Comparison of ENCODE assay signal across 9 cellular contexts in genomic region chr1:212721388-212722247, GRCh38. TPM values are rescaled to one million over a fixed set of nuclear protein-coding genes. Genes with fewer than 3 reads are reported as not detected.
DNase-seq lines count a peak whose midpoint lies in the region; ATAC-seq, FAIRE-seq and TF ChIP-seq lines count a peak whose summit lies in the region.
"Had no signal": no experiment of that assay in that cellular context is flagged by ENCODE, and none has a peak within 500 bp of the region (broad histone marks: within the 10 kb centered on the region; RNA-seq: fewer than 3 reads in every experiment).

No MANE protein-coding gene starts in this region.

- H3K4me3 ChIP-seq in K562 = no peak overlapping the region

- no peaks in the 10 kb centered on the region for H3K9me1 ChIP-seq in K562 (ENCODE audit: control insufficient read depth, insufficient read depth, low read length)

- no TSS peak for BruUV-seq in K562 (replicated peaks; lab: Mats Ljungman, UMichigan)

- 28% methylated on average over 9 of the region's 9 CpGs for WGBS in K562 (ENCODE audit: insufficient coverage, low coverage, missing lambda C conversion rate)

- H3K79me2 ChIP-seq in K562 (ENCODE audit: control insufficient read depth, insufficient read depth, low read length) = no peaks in the 10 kb centered on the region

- no peaks in the 10 kb centered on the region for H3K9me3 ChIP-seq in K562 (replicated peaks; ENCODE audit: control insufficient read depth, insufficient read depth, low read depth, low read length)

- peak; percentile 51 for TF ChIP-seq EP300 in K562 (IDR thresholded peaks at IDR 0.05; ENCODE audit: low read length)

- H3K9ac ChIP-seq in K562 (ENCODE audit: insufficient read depth in 1 of 2, low read depth in 2 of 2, low read length in 2 of 2) = peak overlapping the region in 1 of 2 experiments; percentile 17; a peak in 2 of 4 replicates

- H3K4me3 Mint-ChIP-seq in immature natural killer cell = no peak overlapping the region

- H3K36me3 Mint-ChIP-seq in immature natural killer cell = peaks cover 3 to 8% (median 5%) of the 10 kb centered on the region in 3 donors

- H3K27ac ChIP-seq in K562 (ENCODE audit: extremely low read depth, low read depth, low read length) = peak overlapping the region; percentile 17; the same call in 2 of the 3 replicates

- intact Hi-C loops in K562 (cut with micrococcal nuclease) = no loop called here

- in situ Hi-C loops in K562 (cut with MboI) = no loop called here

- H2AFZ ChIP-seq in K562 (ENCODE audit: low read depth, low read length) = peak overlapping the region; percentile 7

- no peaks in the 10 kb centered on the region for H4K20me1 ChIP-seq in K562 (replicated peaks; ENCODE audit: control insufficient read depth, insufficient read depth, low read length)

- no peak overlapping the region for H3K27ac Mint-ChIP-seq in immature natural killer cell

- no peak for TF ChIP-seq RAD21 in K562 (CRISPR knock-in tag; conservative IDR thresholded peaks at IDR 0.05 in 1 of 2, IDR thresholded peaks at IDR 0.05 in 1 of 2)

- peak; percentile 80 for FAIRE-seq in K562 (lab: Jason Lieb, UNC)
- FAIRE-seq: A204.1 had no signal

- peak overlapping the region; percentile 53 for H3K4me2 ChIP-seq in K562 (ENCODE audit: insufficient read depth, low read length)

- no peaks in the 10 kb centered on the region for H3K36me3 ChIP-seq in K562 (ENCODE audit: control insufficient read depth, insufficient read depth, low read length)

- DNase-seq in NCI-H2029 (lab: John Stamatoyannopoulos, UW) (peak; percentile 39), NCI-H2029 treated with DMSO at 0.1 percent for 48 hours (lab: John Stamatoyannopoulos, UW) (no peak), MV-4-11 (lab: John Stamatoyannopoulos, UW) (peak; percentile 75), K562 (ENCODE audit: extremely low read depth in 1 of 4, low spot score in 3 of 4) (peak; percentile 24 to 64 (median 34)), DMS114 treated with DMSO at 0.1 percent for 48 hours (lab: John Stamatoyannopoulos, UW; ENCODE audit: unreplicated experiment) (no peak), immature natural killer cell (no peak), NCI-H2227 (lab: John Stamatoyannopoulos, UW; ENCODE audit: unreplicated experiment) (no peak)
- DNase-seq in stimulated activated CD4-positive, alpha-beta T cell treated with anti-CD3 and anti-CD28 coated beads, Interleukin-4, amount 100 ng/mL, for 1 hour = peak; percentile 15

- no peak for TF ChIP-seq CTCF in K562 (IDR thresholded peaks at IDR 0.05 in 2 of 3, conservative IDR thresholded peaks at IDR 0.05 in 1 of 3; ENCODE audit: insufficient read depth in 2 of 3, low read depth in 1 of 3, low read length in 3 of 3)

- CTCF ChIA-PET in K562 (lab: Yijun Ruan, JAX; ENCODE audit: low intra/inter-chr PET ratio) = interaction anchor here (0.7 kb wide), 1 partner anchor 274 kb away, joined by 3 read pairs; no protein-coding TSS in a partner anchor

- peak; percentile 78 for ATAC-seq in K562

- H3K27me3 ChIP-seq in K562 (ENCODE audit: control insufficient read depth in 2 of 2, insufficient read depth in 2 of 2, low read length in 2 of 2) = no peaks in the 10 kb centered on the region

- TF ChIP-seq POLR2A in K562 (conservative IDR thresholded peaks at IDR 0.05) = no peak

- no peaks in the 10 kb centered on the region for H3K9me3 Mint-ChIP-seq in immature natural killer cell

- H3K4me1 Mint-ChIP-seq in immature natural killer cell = peaks cover 3 to 12% of the 10 kb centered on the region in 2 donors

- H3K4me1 ChIP-seq in K562 (replicated peaks in 1 of 2; ENCODE audit: control insufficient read depth in 2 of 2, insufficient read depth in 2 of 2, low read length in 2 of 2) = peaks cover 3 to 15% of the 10 kb centered on the region in 2 experiments; a peak in 4 of 5 replicates

- peaks cover 2 to 12% (median 9%) of the 10 kb centered on the region in 3 donors for H3K27me3 Mint-ChIP-seq in immature natural killer cell (ENCODE audit: low read depth in 3 of 3)

- POLR2A ChIA-PET in K562 (lab: Yijun Ruan, JAX) = interaction anchor here (1.1 kb wide), 1 partner anchor 26 kb away, joined by 3 read pairs; no protein-coding TSS in a partner anchor

TF ChIP-seq in K562, 482 proteins besides CTCF, POLR2A, EP300 and RAD21 (continues in another document):
- TF ChIP-seq ZEB2 (IDR thresholded peaks at IDR 0.05) (peak; percentile 78), ZNF77 (CRISPR knock-in tag; IDR thresholded peaks at IDR 0.05) (no peak), FOSL1 (tag; conservative IDR thresholded peaks at IDR 0.05) (peak; percentile 97), NR3C1 (CRISPR knock-in tag; IDR thresholded peaks at IDR 0.05) (no peak), MAZ (CRISPR knock-in tag; conservative IDR thresholded peaks at IDR 0.05 in 1 of 2, IDR thresholded peaks at IDR 0.05 in 1 of 2) (0 out of 4 replicates have a peak, but pooled peaks of 1 of the 2 experiments have one; percentile 14), FOXA3 (CRISPR knock-in tag; conservative IDR thresholded peaks at IDR 0.05 in 1 of 2, IDR thresholded peaks at IDR 0.05 in 1 of 2) (peak; percentile 17 to 26; a peak in 1 of 4 replicates), RBBP5 (IDR thresholded peaks at IDR 0.05; ENCODE audit: borderline replicate concordance, insufficient read depth, low read length, poor library complexity, severe bottlenecking) (peak; percentile 52), NBN (IDR thresholded peaks at IDR 0.05; ENCODE audit: low read depth) (peak; percentile 51; the same call in 1 of the 2 replicates), DPF2 (IDR thresholded peaks at IDR 0.05) (peak; percentile 76), MBD1 (CRISPR knock-in tag; IDR thresholded peaks at IDR 0.05) (0 out of 2 replicates have a peak, but pooled peaks have one; percentile 42), ATF7 (IDR thresholded peaks at IDR 0.05) (peak; percentile 73), ARID1B (IDR thresholded peaks at IDR 0.05) (peak; percentile 67), FOS (IDR thresholded peaks at IDR 0.05; ENCODE audit: extremely low read depth, insufficient read length) (peak; percentile 20), TEAD4 (IDR thresholded peaks at IDR 0.05; ENCODE audit: low read length) (peak; percentile 56; the same call in 1 of the 2 replicates), TEAD4 (CRISPR knock-in tag; IDR thresholded peaks at IDR 0.05; ENCODE audit: borderline replicate concordance) (no peak), NFIX (CRISPR knock-in tag; IDR thresholded peaks at IDR 0.05; ENCODE audit: low read depth) (no peak), ZNF133 (CRISPR knock-in tag; IDR thresholded peaks at IDR 0.05) (no peak)
- TF ChIP-seq, protein P1, sequence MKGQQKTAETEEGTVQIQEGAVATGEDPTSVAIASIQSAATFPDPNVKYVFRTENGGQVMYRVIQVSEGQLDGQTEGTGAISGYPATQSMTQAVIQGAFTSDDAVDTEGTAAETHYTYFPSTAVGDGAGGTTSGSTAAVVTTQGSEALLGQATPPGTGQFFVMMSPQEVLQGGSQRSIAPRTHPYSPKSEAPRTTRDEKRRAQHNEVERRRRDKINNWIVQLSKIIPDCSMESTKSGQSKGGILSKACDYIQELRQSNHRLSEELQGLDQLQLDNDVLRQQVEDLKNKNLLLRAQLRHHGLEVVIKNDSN (CRISPR knock-in tag; IDR thresholded peaks at IDR 0.05) = no peak
- TF ChIP-seq, protein P2, sequence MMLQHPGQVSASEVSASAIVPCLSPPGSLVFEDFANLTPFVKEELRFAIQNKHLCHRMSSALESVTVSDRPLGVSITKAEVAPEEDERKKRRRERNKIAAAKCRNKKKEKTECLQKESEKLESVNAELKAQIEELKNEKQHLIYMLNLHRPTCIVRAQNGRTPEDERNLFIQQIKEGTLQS (IDR thresholded peaks at IDR 0.05) = peak; percentile 88
- TF ChIP-seq, protein P2 (CRISPR knock-in tag; conservative IDR thresholded peaks at IDR 0.05) = no peak

RNA-seq across cellular contexts. Expression of gene BATF3, which starts 22.0 kb away (rescaled TPM):
- total RNA-seq in K562 (2011; cell fraction: chromatin; rRNA removed; ENCODE audit: low replicate concordance) = 1.7 and 2.4 TPM in 2 replicates
- 1.3 and 1.6 TPM in 2 replicates for total RNA-seq in K562 (2011; cell fraction: nucleolus; rRNA removed)
- total RNA-seq in K562 (2011; cell fraction: nucleoplasm; rRNA removed) = 1.2 and 2.6 TPM in 2 replicates
- total RNA-seq in K562 (2014; rRNA removed) (3.4 and 3.6 TPM in 2 replicates), K562 (2014; rRNA removed; fragmentation: Illumina TruSeq; extraction: Trizol) (0.96 and 1.1 TPM in 2 replicates), K562 (2015; rRNA removed; fragmentation: Illumina TruSeq; extraction: Trizol) (0.40 and 0.57 TPM in 2 replicates), K562 (2021) (2.0 and 3.8 TPM in 2 replicates)
- polyA plus RNA-seq in K562 (2011; rRNA removed) (0.93 and 2.0 TPM in 2 replicates), K562 (2014; fragmentation: Illumina TruSeq; extraction: Trizol) (2.7 and 3.1 TPM in 2 replicates), K562 (2014; fragmentation: Nextera tagmentation; extraction: Ambion mirVana) (under 1 TPM; 0.51 to 0.57 TPM), K562 (2014; rRNA removed) (3.8 and 5.2 TPM in 2 replicates), immature natural killer cell (1 to 10 TPM; 4.4 to 7.4 (median 7.2) TPM)
- 0.68 and 4.4 TPM in 2 replicates for polyA plus RNA-seq in K562 (2011; cell fraction: cytosol; rRNA removed)
- 0.48 and 0.71 TPM in 2 replicates for polyA plus RNA-seq in K562 (2011; cell fraction: nucleus; rRNA removed)
- polyA plus RNA-seq in K562 (2012) = 1.9 and 8.3 TPM in 2 replicates
- 0.18 and 0.25 TPM in 2 replicates for polyA minus RNA-seq in K562 (2011; rRNA and poly(A)+ RNA removed)
- polyA minus RNA-seq in K562 (2011; cell fraction: cytosol; rRNA and poly(A)+ RNA removed) = 1.1 TPM in 1 of 2 replicates, not detected in the other
- 0.11 and 0.54 TPM in 2 replicates for polyA minus RNA-seq in K562 (2011; cell fraction: nucleus; rRNA and poly(A)+ RNA removed)

Comparison
In these comparisons a context has a peak if more than half of its experiments do, and no peak if none do; other contexts are left out.
1. DNase-seq: peak in NCI-H2029 (single experiment), MV-4-11 (single experiment), K562 (4 of 4) and stimulated activated CD4-positive, alpha-beta T cell treated with anti-CD3 and anti-CD28 coated beads, Interleukin-4, amount 100 ng/mL, for 1 hour (single experiment); none in NCI-H2029 treated with DMSO at 0.1 percent for 48 hours (single experiment), DMS114 treated with DMSO at 0.1 percent for 48 hours (single experiment), immature natural killer cell (0 of 3) and NCI-H2227 (single experiment).